Comparison of ENCODE assay signal across 15 cellular contexts in the genomic region with DNA sequence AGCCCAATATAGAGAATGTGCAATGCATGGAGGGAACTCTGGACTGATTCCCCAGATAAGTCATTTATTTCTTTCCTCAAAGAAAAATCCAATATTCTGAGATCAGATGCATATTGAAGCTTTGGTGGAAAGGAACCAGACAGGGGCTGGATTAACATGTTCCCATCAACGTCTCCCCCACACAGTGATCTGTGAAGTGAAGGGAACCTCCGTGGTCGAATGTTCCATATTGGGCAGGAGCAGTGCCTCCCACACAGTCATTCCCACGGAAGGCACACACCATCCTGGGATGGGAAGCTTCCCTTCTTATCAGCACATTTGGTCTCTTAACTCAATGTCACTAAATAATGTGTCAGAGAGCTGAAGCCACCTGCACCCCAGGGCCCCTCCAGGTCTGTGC.
DNase-seq lines count a peak whose midpoint lies in the region; ATAC-seq lines count a peak whose summit lies in the region.
"Had no signal": no experiment of that assay in that cellular context is flagged by ENCODE, and none has a peak within 500 bp of the region (broad histone marks: within the 10 kb centered on the region; RNA-seq: fewer than 3 reads in every experiment).

No MANE protein-coding gene starts in this region.

- H3K27ac ChIP-seq in caudate nucleus (ENCODE audit: low read depth, low read length): peak overlapping the region; percentile 4
- H3K27ac ChIP-seq: 22Rv1 had no signal

- ATAC-seq in activated naive CD8-positive, alpha-beta T cell treated with anti-CD3 and anti-CD28 coated beads, Interleukin-2, amount 10 ng/mL, durations not matched to agents 7 days and 5 days (ENCODE audit: low read depth): no peak

- no peak overlapping the region for H3K4me3 Mint-ChIP-seq in activated naive CD8-positive, alpha-beta T cell treated with anti-CD3 and anti-CD28 coated beads, Interleukin-2, amount 10 ng/mL, durations not matched to agents 7 days and 5 days
- no peak overlapping the region for H3K4me3 Mint-ChIP-seq in activated naive CD8-positive, alpha-beta T cell treated with anti-CD3 and anti-CD28 coated beads for 36 hours
- H3K4me3 Mint-ChIP-seq: CD4-positive, alpha-beta memory T cell had no signal

- peaks cover 12% of the 10 kb centered on the region for H3K9me3 Mint-ChIP-seq in activated naive CD8-positive, alpha-beta T cell treated with anti-CD3 and anti-CD28 coated beads, Interleukin-2, amount 10 ng/mL, durations not matched to agents 7 days and 5 days
- H3K9me3 Mint-ChIP-seq in activated naive CD8-positive, alpha-beta T cell treated with anti-CD3 and anti-CD28 coated beads for 36 hours: peaks cover 17% of the 10 kb centered on the region

- POLR2A ChIA-PET in activated naive CD8-positive, alpha-beta T cell treated with anti-CD3 and anti-CD28 coated beads, Interleukin-2, amount 10 ng/mL, durations not matched to agents 7 days and 5 days (lab: Charles Lee): no interaction called here

- H3K27me3 Mint-ChIP-seq in activated naive CD8-positive, alpha-beta T cell treated with anti-CD3 and anti-CD28 coated beads, Interleukin-2, amount 10 ng/mL, durations not matched to agents 7 days and 5 days: no peaks in the 10 kb centered on the region
- H3K27me3 Mint-ChIP-seq in activated naive CD8-positive, alpha-beta T cell treated with anti-CD3 and anti-CD28 coated beads for 36 hours: no peaks in the 10 kb centered on the region
- H3K27me3 Mint-ChIP-seq: CD4-positive, alpha-beta memory T cell had no signal

- no peak overlapping the region for H3K27ac Mint-ChIP-seq in activated naive CD8-positive, alpha-beta T cell treated with anti-CD3 and anti-CD28 coated beads, Interleukin-2, amount 10 ng/mL, durations not matched to agents 7 days and 5 days
- no peak overlapping the region for H3K27ac Mint-ChIP-seq in activated naive CD8-positive, alpha-beta T cell treated with anti-CD3 and anti-CD28 coated beads for 36 hours

- H3K36me3 Mint-ChIP-seq in activated naive CD8-positive, alpha-beta T cell treated with anti-CD3 and anti-CD28 coated beads, Interleukin-2, amount 10 ng/mL, durations not matched to agents 7 days and 5 days: peaks cover 12% of the 10 kb centered on the region
- no peaks in the 10 kb centered on the region for H3K36me3 Mint-ChIP-seq in activated naive CD8-positive, alpha-beta T cell treated with anti-CD3 and anti-CD28 coated beads for 36 hours

- H3K4me1 Mint-ChIP-seq in activated naive CD8-positive, alpha-beta T cell treated with anti-CD3 and anti-CD28 coated beads, Interleukin-2, amount 10 ng/mL, durations not matched to agents 7 days and 5 days: peaks cover 9% of the 10 kb centered on the region
- peaks cover 19% of the 10 kb centered on the region for H3K4me1 Mint-ChIP-seq in activated naive CD8-positive, alpha-beta T cell treated with anti-CD3 and anti-CD28 coated beads for 36 hours

- peak; percentile 7 for DNase-seq in activated naive CD8-positive, alpha-beta T cell treated with anti-CD3 and anti-CD28 coated beads, Interleukin-2, amount 10 ng/mL, durations not matched to agents 7 days and 5 days
- DNase-seq in activated naive CD8-positive, alpha-beta T cell treated with anti-CD3 and anti-CD28 coated beads for 36 hours: no peak
- DNase-seq in caudate nucleus (lab: John Stamatoyannopoulos, UW): peak in 8 of 61 donors; percentile 12 to 48 (median 27)
- DNase-seq in superior temporal gyrus (ENCODE audit: extremely low spot score): peak; percentile 18
- no peak for DNase-seq in activated naive CD4-positive, alpha-beta T cell treated with anti-CD3 and anti-CD28 coated beads, Interleukin-2, amount 50 U/mL, for 16 hours
- DNase-seq in NCI-H2171 (lab: John Stamatoyannopoulos, UW): no peak
- DNase-seq: BE2C; C1 segment of cervical spinal cord; Calu3; CD4-positive, alpha-beta memory T cell; COR-L47; DMS53; DMS79 treated with DMSO at 0.1 percent for 48 hours; GOT3 had no signal

Comparison
In these comparisons a context has a peak if more than half of its experiments do, and no peak if none do; other contexts are left out.
1. DNase-seq: peak in activated naive CD8-positive, alpha-beta T cell treated with anti-CD3 and anti-CD28 coated beads, Interleukin-2, amount 10 ng/mL, durations not matched to agents 7 days and 5 days (single experiment) and superior temporal gyrus (single experiment); none in activated naive CD8-positive, alpha-beta T cell treated with anti-CD3 and anti-CD28 coated beads for 36 hours (single experiment), activated naive CD4-positive, alpha-beta T cell treated with anti-CD3 and anti-CD28 coated beads, Interleukin-2, amount 50 U/mL, for 16 hours (single experiment) and NCI-H2171 (single experiment).